8 cellular contexts compared by ENCODE assay signal in genomic region chr4:107824367-107825071, GRCh38. TPM values are rescaled to one million over a fixed set of nuclear protein-coding genes. Genes with fewer than 3 reads are reported as not detected.
DNase-seq lines count a peak whose midpoint lies in the region; ATAC-seq and TF ChIP-seq lines count a peak whose summit lies in the region.

TSS of gene SGMS2 (plus strand) at chr4:107824932. CDS start at chr4:107895554, 70,622 bp downstream.

- no peaks in the 10 kb centered on the region for H3K36me3 ChIP-seq in mucosa of descending colon (ENCODE audit: low read depth)

- peaks cover 9% of the 10 kb centered on the region for H3K4me1 ChIP-seq in mucosa of descending colon (ENCODE audit: low read depth)

- peak within 1 kb of the TSS; percentile 46 for H3K4me3 ChIP-seq in mucosa of descending colon

- intact Hi-C loops in mucosa of descending colon (cut with DNase I, micrococcal nuclease), result no loop called here

- no peak for TF ChIP-seq CTCF in mucosa of descending colon (IDR thresholded peaks at IDR 0.05)

- ATAC-seq in HG02763 (IDR thresholded peaks at IDR 0.05; ENCODE audit: unreplicated experiment) (peak; percentile 74), esophagus mucosa (peak; percentile 97), mucosa of descending colon (peak; percentile 91)

- DNase-seq in NCI-H510A treated with DMSO at 0.1 percent for 48 hours (lab: John Stamatoyannopoulos, UW) (peak; percentile 18), NCI-H510A (lab: John Stamatoyannopoulos, UW) (no peak), NCI-H2029 (lab: John Stamatoyannopoulos, UW) (peak; percentile 58), activated T-cell treated with anti-CD3 and anti-CD28 coated beads for 24 hours (ENCODE audit: low read depth) (peak; percentile 45), mucosa of descending colon (peak; percentile 87 to 91 (median 89))
- DNase-seq in stimulated activated CD8-positive, alpha-beta memory T cell treated with anti-CD3 and anti-CD28 coated beads, Interleukin-4, amount 100 ng/mL, for 4 hours (ENCODE audit: low read depth in 2 of 2, low spot score in 1 of 2), result peak; percentile 28 to 37

- H3K9me3 ChIP-seq in mucosa of descending colon, result no peaks in the 10 kb centered on the region

RNA-seq across cellular contexts. Expression of gene SGMS2, which starts in this region (rescaled TPM):
- total RNA-seq in esophagus mucosa, result 28.0 TPM
- 10 to 100 TPM; 37.5 to 47.8 (median 43.2) TPM for total RNA-seq in mucosa of descending colon
